Comparison of ENCODE assay signal across 13 cellular contexts in the genomic region with DNA sequence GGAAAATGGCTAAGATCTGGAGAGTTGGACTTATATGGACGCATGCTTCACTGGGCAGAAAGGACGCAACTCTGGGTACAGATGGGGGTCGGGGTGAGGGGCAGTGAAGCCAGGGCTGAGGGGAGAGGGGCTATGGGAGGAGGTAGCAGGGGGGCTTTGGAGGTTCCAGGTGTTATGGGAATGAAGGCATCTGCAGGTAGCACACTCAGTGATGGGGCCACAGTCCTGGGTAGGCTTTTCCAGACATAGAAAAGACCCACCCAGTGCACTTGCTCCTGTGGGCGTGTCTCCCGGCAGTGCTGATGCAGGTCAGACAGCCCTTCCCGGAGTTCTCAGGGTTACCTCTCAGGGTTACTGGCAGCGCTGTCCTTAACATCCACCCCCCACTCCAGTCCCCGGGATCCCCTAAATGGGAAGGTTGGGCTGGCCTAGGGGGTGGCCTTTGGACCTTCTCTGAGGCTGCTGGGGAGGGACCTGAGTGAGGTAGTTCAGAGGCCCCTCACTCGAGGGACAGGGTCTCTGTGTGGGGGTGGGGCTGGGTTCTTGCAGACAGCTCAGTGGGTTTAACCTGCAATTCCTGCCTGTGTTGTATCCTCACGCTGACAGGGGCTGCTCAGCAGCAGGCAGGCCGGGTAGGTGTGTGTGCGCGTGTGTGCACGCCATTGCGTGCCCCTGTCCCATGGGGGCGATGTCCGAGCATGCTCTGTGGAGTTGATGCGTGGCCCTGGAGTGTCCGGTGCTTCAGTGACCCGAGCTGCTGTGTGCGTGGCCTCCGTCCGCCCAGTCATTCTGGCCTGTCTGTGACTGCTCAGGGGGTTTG. TPM values are rescaled to one million over a fixed set of nuclear protein-coding genes. Genes with fewer than 3 reads are reported as not detected.
DNase-seq lines count a peak whose midpoint lies in the region; ATAC-seq and TF ChIP-seq lines count a peak whose summit lies in the region.
"Had no signal": no experiment of that assay in that cellular context is flagged by ENCODE, and none has a peak within 500 bp of the region (broad histone marks: within the 10 kb centered on the region; RNA-seq: fewer than 3 reads in every experiment).

No MANE protein-coding gene starts in this region.

- no peaks in the 10 kb centered on the region for H3K9me3 Mint-ChIP-seq in MCF 10A (ENCODE audit: unreplicated experiment)

- no peaks in the 10 kb centered on the region for H3K27me3 Mint-ChIP-seq in MCF 10A (ENCODE audit: insufficient read depth, unreplicated experiment)

- H3K36me3 ChIP-seq in breast epithelium (no peaks in the 10 kb centered on the region), Peyer's patch (peaks cover 0 to 48% (median 0%) of the 10 kb centered on the region in 3 donors), stomach smooth muscle (ENCODE audit: control insufficient read depth in 2 of 2, insufficient read depth in 2 of 2, low read length in 2 of 2) (peaks cover 37 to 41% of the 10 kb centered on the region in 2 donors), thyroid gland (peaks cover 14 to 34% of the 10 kb centered on the region in 2 donors)

- H3K9ac ChIP-seq in stomach smooth muscle (ENCODE audit: low read length in 2 of 2): peak overlapping the region in 1 of 2 donors; percentile 36

- WGBS in thyroid gland, 2 donors: 88 to 90% methylated on average over 21 to 23 of the region's 23 CpGs

- peaks cover 43% of the 10 kb centered on the region for H3K36me3 Mint-ChIP-seq in MCF 10A (ENCODE audit: insufficient read depth, unreplicated experiment)

- peaks cover 16% of the 10 kb centered on the region for H3K4me1 Mint-ChIP-seq in MCF 10A (ENCODE audit: insufficient read depth, unreplicated experiment)

- peak overlapping the region in 1 of 3 donors; percentile 87 for H3K4me3 ChIP-seq in breast epithelium
- H3K4me3 ChIP-seq in Peyer's patch: no peak overlapping the region
- H3K4me3 ChIP-seq in fibroblast of mammary gland (ENCODE audit: control insufficient read depth, low read depth, low read length): no peak overlapping the region
- H3K4me3 ChIP-seq in stomach smooth muscle (ENCODE audit: low read length in 2 of 2): peak overlapping the region in 1 of 2 donors; percentile 60
- no peak overlapping the region for H3K4me3 ChIP-seq in thyroid gland (replicated peaks in 1 of 3)

- H3K27ac Mint-ChIP-seq in MCF 10A (ENCODE audit: low read depth, unreplicated experiment): no peak overlapping the region

- no TSS peak for BruUV-seq in MCF 10A (replicated peaks; lab: Mats Ljungman, UMichigan)

- POLR2A ChIA-PET in MCF 10A (lab: Yijun Ruan, JAX): no interaction called here

- H3K9me3 ChIP-seq in breast epithelium (no peaks in the 10 kb centered on the region), Peyer's patch (no peaks in the 10 kb centered on the region), stomach smooth muscle (ENCODE audit: control insufficient read depth in 2 of 2, low read length in 2 of 2) (no peaks in the 10 kb centered on the region), thyroid gland (no peaks in the 10 kb centered on the region)

- TF ChIP-seq POLR2A in breast epithelium (IDR thresholded peaks at IDR 0.05): no peak
- TF ChIP-seq POLR2A in Peyer's patch (IDR thresholded peaks at IDR 0.05): no peak
- no peak for TF ChIP-seq POLR2A in thyroid gland (IDR thresholded peaks at IDR 0.05)

- intact Hi-C loops in breast epithelium (cut with DNase I; ENCODE audit: low total_unique reads) (no loop called here), MCF 10A (cut with micrococcal nuclease) (no loop called here), thyroid gland (cut with DNase I) (loop anchor here (10.0 kb wide), 1 partner anchor 103 kb away; a partner anchor contains a TSS)

- no peak overlapping the region for H3K4me3 Mint-ChIP-seq in MCF 10A (ENCODE audit: unreplicated experiment)

- DNase-seq in breast epithelium (ENCODE audit: low spot score in 2 of 2) (no peak), MCF 10A (ENCODE audit: unreplicated experiment) (no peak), Peyer's patch (peak in 2 of 3 donors; percentile 45 to 50), fibroblast of mammary gland (ENCODE audit: low read depth) (no peak), thyroid gland (no peak)
- DNase-seq: GDM1; KBM-7; stimulated activated CD4-positive, alpha-beta T cell treated with anti-CD3 and anti-CD28 coated beads, Interleukin-4, amount 100 ng/mL, for 1 hour had no signal

- peak overlapping the region; percentile 98 to 100 for H3K27ac ChIP-seq in breast epithelium
- peak overlapping the region in 3 of 4 donors; percentile 2 to 57 (median 56) for H3K27ac ChIP-seq in Peyer's patch
- peak overlapping the region; percentile 53 for H3K27ac ChIP-seq in stomach smooth muscle (ENCODE audit: low read length)
- no peak overlapping the region for H3K27ac ChIP-seq in thyroid gland

- H3K27me3 ChIP-seq in breast epithelium (no peaks in the 10 kb centered on the region), Peyer's patch (no peaks in the 10 kb centered on the region), stomach smooth muscle (ENCODE audit: control insufficient read depth in 1 of 2, insufficient read depth in 2 of 2, low read length in 2 of 2) (no peaks in the 10 kb centered on the region), thyroid gland (no peaks in the 10 kb centered on the region)

- ATAC-seq in HG02884 (IDR thresholded peaks at IDR 0.05; ENCODE audit: unreplicated experiment): no peak
- no peak for ATAC-seq in HG02798 (IDR thresholded peaks at IDR 0.05; ENCODE audit: poor library complexity, unreplicated experiment)

- CTCF ChIA-PET in MCF 10A (lab: Yijun Ruan, JAX): interaction anchor here (0.7 to 1.1 kb wide), 3 partner anchors 29 to 127 kb away, joined by 3 to 5 read pairs (median 4); a partner anchor contains a TSS

- TF ChIP-seq CTCF in breast epithelium (IDR thresholded peaks at IDR 0.05) (no peak), MCF 10A (IDR thresholded peaks at IDR 0.05; ENCODE audit: unreplicated experiment) (no peak), Peyer's patch (IDR thresholded peaks at IDR 0.05) (no peak), fibroblast of mammary gland (conservative IDR thresholded peaks at IDR 0.05; ENCODE audit: control insufficient read depth, insufficient read depth, low read depth, low read length) (peak; percentile 11), thyroid gland (IDR thresholded peaks at IDR 0.05) (no peak)

- H3K4me1 ChIP-seq in breast epithelium (peaks cover 25 to 28% of the 10 kb centered on the region in 2 donors), Peyer's patch (peaks cover 0 to 68% (median 20%) of the 10 kb centered on the region in 4 donors), stomach smooth muscle (ENCODE audit: control insufficient read depth, insufficient read depth, low read length) (peaks cover 92% of the 10 kb centered on the region), thyroid gland (peaks cover 24 to 59% of the 10 kb centered on the region in 2 donors)

RNA-seq across cellular contexts. Expression of a gene that starts 6.2 kb away (rescaled TPM):
- total RNA-seq in breast epithelium (10 to 100 TPM; 60.2 to 61.0 (median 60.4) TPM), MCF 10A (2022) (168 and 260 TPM in 2 replicates), Peyer's patch (10 to 100 TPM; 47.0 to 88.0 (median 55.9) TPM), thyroid gland (10 to 100 TPM; 24.6 to 55.4 (median 31.3) TPM)

RNA-seq across cellular contexts. Expression of a gene that starts 21.3 kb away (rescaled TPM):
- total RNA-seq in breast epithelium: 10 to 100 TPM in 2 of 3 donors, not detected in 1; 11.8 to 15.4 TPM
- total RNA-seq in MCF 10A (2022): 0.89 and 1.2 TPM in 2 replicates
- 10 to 100 TPM; 52.5 to 81.3 (median 63.9) TPM for total RNA-seq in Peyer's patch
- total RNA-seq in thyroid gland: 10 to 100 TPM in 3 of 4 donors, 1 to 10 TPM in 1; 7.5 to 22.4 (median 16.4) TPM
- total RNA-seq: osteocyte, RPMI7951 had no signal

RNA-seq across cellular contexts. Expression of a gene that starts 24.9 kb away (rescaled TPM):
- total RNA-seq in breast epithelium: 1 to 10 TPM in 1 of 3 donors, under 1 TPM in 2; 0.48 to 2.3 (median 0.73) TPM
- 0.19 and 0.25 TPM in 2 replicates for total RNA-seq in MCF 10A (2022)
- total RNA-seq in Peyer's patch: under 1 TPM in 3 of 4 donors, not detected in 1; 0.66 to 0.83 (median 0.80) TPM
- under 1 TPM in 2 of 4 donors, not detected in 2; 0.11 to 0.54 TPM for total RNA-seq in thyroid gland
- total RNA-seq: RPMI7951 had no signal

RNA-seq across cellular contexts. Expression of a gene that starts 55.9 kb away (rescaled TPM):
- total RNA-seq in breast epithelium (1 to 10 TPM in 1 of 3 donors, not detected in 2; 1.6 TPM), MCF 10A (2022) (not detected in 2 replicates), Peyer's patch (1 to 10 TPM in 1 of 4 donors, not detected in 3; 1.3 TPM), thyroid gland (not detected)
- total RNA-seq: osteocyte, RPMI7951 had no signal

Comparison
In these comparisons a context has a peak if more than half of its experiments do, and no peak if none do; other contexts are left out.
1. DNase-seq: peak in Peyer's patch (2 of 3); none in breast epithelium (0 of 2), MCF 10A (single experiment), fibroblast of mammary gland (single experiment) and thyroid gland (0 of 2).
2. H3K27ac ChIP-seq: peak in breast epithelium (2 of 2), Peyer's patch (3 of 4) and stomach smooth muscle (single experiment); none in thyroid gland (0 of 3).